ENCODE assay signal across 2 cellular contexts in the genomic region with DNA sequence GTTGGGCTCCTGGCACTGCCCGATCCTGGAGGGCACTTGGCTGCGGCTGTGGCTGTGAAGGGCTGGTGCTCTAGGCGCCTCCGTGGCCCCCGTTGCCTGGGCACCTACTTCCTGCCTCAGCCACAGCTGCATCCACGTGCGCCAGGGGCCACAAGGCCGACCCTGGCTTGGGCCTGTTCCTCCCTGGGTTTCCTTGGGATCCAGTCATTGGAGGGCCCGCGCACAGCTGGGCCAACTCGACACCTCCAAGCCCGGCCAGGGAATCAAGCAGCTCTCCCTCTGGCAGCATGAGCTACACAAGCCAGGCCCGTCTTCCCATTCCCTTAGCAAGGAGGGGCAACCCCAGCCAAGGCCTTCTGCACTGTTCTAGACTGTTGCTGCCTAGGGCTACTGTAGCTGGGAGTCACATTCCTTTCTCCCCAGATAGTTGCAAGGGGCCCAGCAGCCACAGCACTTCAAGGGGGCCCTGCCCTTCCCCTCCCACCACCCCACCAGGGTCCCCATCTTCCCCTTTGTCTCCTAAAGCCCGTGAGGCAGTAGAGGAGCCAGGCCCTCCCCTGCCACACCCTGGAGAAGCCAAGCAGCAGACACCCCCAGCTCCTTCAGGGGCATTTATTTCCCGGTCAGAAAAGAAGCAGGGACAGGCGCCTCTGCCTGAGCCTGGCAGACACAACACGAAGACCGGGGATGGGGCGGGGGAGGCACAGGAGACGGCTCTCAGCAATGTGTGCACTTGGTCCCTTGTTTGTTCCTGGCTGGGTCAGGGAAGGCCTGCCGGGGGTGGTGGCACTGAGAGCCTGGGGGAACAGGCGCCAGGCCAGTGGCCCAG.
TF ChIP-seq lines count a peak whose summit lies in the region.

No MANE protein-coding gene starts in this region.

TF ChIP-seq in A549, 52 proteins besides CTCF, POLR2A, EP300 and RAD21 (continued from another document and continues in another):
- no peak for TF ChIP-seq EHMT2 (IDR thresholded peaks at IDR 0.05; ENCODE audit: low read depth)
- TF ChIP-seq RARB (CRISPR knock-in tag; IDR thresholded peaks at IDR 0.05) = peak; percentile 71
- no peak for TF ChIP-seq NFE2L2 (conservative IDR thresholded peaks at IDR 0.05; ENCODE audit: low read length)
- no peak for TF ChIP-seq RFX5 (IDR thresholded peaks at IDR 0.05)
- TF ChIP-seq, protein P1, sequence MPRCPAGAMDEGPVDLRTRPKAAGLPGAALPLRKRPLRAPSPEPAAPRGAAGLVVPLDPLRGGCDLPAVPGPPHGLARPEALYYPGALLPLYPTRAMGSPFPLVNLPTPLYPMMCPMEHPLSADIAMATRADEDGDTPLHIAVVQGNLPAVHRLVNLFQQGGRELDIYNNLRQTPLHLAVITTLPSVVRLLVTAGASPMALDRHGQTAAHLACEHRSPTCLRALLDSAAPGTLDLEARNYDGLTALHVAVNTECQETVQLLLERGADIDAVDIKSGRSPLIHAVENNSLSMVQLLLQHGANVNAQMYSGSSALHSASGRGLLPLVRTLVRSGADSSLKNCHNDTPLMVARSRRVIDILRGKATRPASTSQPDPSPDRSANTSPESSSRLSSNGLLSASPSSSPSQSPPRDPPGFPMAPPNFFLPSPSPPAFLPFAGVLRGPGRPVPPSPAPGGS (IDR thresholded peaks at IDR 0.05) = peak; percentile 30; the same call in 2 of the 3 replicates
- TF ChIP-seq HDAC2 (IDR thresholded peaks at IDR 0.05) = no peak
- TF ChIP-seq MYC (IDR thresholded peaks at IDR 0.05; ENCODE audit: borderline replicate concordance, low read length) = no peak
- TF ChIP-seq, protein P2, sequence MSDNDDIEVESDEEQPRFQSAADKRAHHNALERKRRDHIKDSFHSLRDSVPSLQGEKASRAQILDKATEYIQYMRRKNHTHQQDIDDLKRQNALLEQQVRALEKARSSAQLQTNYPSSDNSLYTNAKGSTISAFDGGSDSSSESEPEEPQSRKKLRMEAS (IDR thresholded peaks at IDR 0.05) = no peak
- TF ChIP-seq, protein P3, sequence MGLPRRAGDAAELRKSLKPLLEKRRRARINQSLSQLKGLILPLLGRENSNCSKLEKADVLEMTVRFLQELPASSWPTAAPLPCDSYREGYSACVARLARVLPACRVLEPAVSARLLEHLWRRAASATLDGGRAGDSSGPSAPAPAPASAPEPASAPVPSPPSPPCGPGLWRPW (IDR thresholded peaks at IDR 0.05) = no peak
- 0 out of 3 replicates have a peak, but pooled peaks have one; percentile 7 for TF ChIP-seq SMC3 (IDR thresholded peaks at IDR 0.05)
- no peak for TF ChIP-seq KDM5A (IDR thresholded peaks at IDR 0.05)
- TF ChIP-seq JUN (IDR thresholded peaks at IDR 0.05) = peak; percentile 78 to 96; a peak in 3 of 5 replicates
- no peak; the same call in 1 of the 2 replicates for TF ChIP-seq FOSB (CRISPR knock-in tag; IDR thresholded peaks at IDR 0.05)
- TF ChIP-seq, protein P4, sequence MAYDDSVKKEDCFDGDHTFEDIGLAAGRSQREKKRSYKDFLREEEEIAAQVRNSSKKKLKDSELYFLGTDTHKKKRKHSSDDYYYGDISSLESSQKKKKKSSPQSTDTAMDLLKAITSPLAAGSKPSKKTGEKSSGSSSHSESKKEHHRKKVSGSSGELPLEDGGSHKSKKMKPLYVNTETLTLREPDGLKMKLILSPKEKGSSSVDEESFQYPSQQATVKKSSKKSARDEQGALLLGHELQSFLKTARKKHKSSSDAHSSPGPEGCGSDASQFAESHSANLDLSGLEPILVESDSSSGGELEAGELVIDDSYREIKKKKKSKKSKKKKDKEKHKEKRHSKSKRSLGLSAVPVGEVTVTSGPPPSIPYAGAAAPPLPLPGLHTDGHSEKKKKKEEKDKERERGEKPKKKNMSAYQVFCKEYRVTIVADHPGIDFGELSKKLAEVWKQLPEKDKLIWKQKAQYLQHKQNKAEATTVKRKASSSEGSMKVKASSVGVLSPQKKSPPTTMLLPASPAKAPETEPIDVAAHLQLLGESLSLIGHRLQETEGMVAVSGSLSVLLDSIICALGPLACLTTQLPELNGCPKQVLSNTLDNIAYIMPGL (CRISPR knock-in tag; IDR thresholded peaks at IDR 0.05; ENCODE audit: borderline replicate concordance) = peak; percentile 19; the same call in 1 of the 2 replicates
- TF ChIP-seq, protein P5, sequence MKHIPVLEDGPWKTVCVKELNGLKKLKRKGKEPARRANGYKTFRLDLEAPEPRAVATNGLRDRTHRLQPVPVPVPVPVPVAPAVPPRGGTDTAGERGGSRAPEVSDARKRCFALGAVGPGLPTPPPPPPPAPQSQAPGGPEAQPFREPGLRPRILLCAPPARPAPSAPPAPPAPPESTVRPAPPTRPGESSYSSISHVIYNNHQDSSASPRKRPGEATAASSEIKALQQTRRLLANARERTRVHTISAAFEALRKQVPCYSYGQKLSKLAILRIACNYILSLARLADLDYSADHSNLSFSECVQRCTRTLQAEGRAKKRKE (CRISPR knock-in tag; IDR thresholded peaks at IDR 0.05; ENCODE audit: low read depth) = no peak; the same call in 1 of the 2 replicates
- no peak for TF ChIP-seq ZC3H11A (IDR thresholded peaks at IDR 0.05)
- no peak for TF ChIP-seq CHD2 (IDR thresholded peaks at IDR 0.05; ENCODE audit: low read length, partially characterized antibody)
- TF ChIP-seq CEBPB (IDR thresholded peaks at IDR 0.05) = no peak
- TF ChIP-seq FOXS1 (CRISPR knock-in tag; IDR thresholded peaks at IDR 0.05) = no peak
- TF ChIP-seq BHLHE40 (IDR thresholded peaks at IDR 0.05; ENCODE audit: low read depth, low read length) = no peak
- TF ChIP-seq, protein P6, sequence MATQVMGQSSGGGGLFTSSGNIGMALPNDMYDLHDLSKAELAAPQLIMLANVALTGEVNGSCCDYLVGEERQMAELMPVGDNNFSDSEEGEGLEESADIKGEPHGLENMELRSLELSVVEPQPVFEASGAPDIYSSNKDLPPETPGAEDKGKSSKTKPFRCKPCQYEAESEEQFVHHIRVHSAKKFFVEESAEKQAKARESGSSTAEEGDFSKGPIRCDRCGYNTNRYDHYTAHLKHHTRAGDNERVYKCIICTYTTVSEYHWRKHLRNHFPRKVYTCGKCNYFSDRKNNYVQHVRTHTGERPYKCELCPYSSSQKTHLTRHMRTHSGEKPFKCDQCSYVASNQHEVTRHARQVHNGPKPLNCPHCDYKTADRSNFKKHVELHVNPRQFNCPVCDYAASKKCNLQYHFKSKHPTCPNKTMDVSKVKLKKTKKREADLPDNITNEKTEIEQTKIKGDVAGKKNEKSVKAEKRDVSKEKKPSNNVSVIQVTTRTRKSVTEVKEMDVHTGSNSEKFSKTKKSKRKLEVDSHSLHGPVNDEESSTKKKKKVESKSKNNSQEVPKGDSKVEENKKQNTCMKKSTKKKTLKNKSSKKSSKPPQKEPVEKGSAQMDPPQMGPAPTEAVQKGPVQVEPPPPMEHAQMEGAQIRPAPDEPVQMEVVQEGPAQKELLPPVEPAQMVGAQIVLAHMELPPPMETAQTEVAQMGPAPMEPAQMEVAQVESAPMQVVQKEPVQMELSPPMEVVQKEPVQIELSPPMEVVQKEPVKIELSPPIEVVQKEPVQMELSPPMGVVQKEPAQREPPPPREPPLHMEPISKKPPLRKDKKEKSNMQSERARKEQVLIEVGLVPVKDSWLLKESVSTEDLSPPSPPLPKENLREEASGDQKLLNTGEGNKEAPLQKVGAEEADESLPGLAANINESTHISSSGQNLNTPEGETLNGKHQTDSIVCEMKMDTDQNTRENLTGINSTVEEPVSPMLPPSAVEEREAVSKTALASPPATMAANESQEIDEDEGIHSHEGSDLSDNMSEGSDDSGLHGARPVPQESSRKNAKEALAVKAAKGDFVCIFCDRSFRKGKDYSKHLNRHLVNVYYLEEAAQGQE (IDR thresholded peaks at IDR 0.05) = no peak; the same call in 1 of the 2 replicates
- no peak for TF ChIP-seq JUNB (IDR thresholded peaks at IDR 0.05)
- TF ChIP-seq MAZ (IDR thresholded peaks at IDR 0.05; ENCODE audit: borderline replicate concordance, low read depth, low read length) = no peak
- TF ChIP-seq NPAS2 (CRISPR knock-in tag; IDR thresholded peaks at IDR 0.05; ENCODE audit: borderline replicate concordance) = 0 out of 2 replicates have a peak, but pooled peaks have one; percentile 17
- TF ChIP-seq TP53 (CRISPR knock-in tag; IDR thresholded peaks at IDR 0.05) = peak; percentile 96

TF ChIP-seq in H1, 55 proteins besides CTCF, POLR2A, EP300 and RAD21 (continued from another document and continues in another):
- TF ChIP-seq, protein P7, sequence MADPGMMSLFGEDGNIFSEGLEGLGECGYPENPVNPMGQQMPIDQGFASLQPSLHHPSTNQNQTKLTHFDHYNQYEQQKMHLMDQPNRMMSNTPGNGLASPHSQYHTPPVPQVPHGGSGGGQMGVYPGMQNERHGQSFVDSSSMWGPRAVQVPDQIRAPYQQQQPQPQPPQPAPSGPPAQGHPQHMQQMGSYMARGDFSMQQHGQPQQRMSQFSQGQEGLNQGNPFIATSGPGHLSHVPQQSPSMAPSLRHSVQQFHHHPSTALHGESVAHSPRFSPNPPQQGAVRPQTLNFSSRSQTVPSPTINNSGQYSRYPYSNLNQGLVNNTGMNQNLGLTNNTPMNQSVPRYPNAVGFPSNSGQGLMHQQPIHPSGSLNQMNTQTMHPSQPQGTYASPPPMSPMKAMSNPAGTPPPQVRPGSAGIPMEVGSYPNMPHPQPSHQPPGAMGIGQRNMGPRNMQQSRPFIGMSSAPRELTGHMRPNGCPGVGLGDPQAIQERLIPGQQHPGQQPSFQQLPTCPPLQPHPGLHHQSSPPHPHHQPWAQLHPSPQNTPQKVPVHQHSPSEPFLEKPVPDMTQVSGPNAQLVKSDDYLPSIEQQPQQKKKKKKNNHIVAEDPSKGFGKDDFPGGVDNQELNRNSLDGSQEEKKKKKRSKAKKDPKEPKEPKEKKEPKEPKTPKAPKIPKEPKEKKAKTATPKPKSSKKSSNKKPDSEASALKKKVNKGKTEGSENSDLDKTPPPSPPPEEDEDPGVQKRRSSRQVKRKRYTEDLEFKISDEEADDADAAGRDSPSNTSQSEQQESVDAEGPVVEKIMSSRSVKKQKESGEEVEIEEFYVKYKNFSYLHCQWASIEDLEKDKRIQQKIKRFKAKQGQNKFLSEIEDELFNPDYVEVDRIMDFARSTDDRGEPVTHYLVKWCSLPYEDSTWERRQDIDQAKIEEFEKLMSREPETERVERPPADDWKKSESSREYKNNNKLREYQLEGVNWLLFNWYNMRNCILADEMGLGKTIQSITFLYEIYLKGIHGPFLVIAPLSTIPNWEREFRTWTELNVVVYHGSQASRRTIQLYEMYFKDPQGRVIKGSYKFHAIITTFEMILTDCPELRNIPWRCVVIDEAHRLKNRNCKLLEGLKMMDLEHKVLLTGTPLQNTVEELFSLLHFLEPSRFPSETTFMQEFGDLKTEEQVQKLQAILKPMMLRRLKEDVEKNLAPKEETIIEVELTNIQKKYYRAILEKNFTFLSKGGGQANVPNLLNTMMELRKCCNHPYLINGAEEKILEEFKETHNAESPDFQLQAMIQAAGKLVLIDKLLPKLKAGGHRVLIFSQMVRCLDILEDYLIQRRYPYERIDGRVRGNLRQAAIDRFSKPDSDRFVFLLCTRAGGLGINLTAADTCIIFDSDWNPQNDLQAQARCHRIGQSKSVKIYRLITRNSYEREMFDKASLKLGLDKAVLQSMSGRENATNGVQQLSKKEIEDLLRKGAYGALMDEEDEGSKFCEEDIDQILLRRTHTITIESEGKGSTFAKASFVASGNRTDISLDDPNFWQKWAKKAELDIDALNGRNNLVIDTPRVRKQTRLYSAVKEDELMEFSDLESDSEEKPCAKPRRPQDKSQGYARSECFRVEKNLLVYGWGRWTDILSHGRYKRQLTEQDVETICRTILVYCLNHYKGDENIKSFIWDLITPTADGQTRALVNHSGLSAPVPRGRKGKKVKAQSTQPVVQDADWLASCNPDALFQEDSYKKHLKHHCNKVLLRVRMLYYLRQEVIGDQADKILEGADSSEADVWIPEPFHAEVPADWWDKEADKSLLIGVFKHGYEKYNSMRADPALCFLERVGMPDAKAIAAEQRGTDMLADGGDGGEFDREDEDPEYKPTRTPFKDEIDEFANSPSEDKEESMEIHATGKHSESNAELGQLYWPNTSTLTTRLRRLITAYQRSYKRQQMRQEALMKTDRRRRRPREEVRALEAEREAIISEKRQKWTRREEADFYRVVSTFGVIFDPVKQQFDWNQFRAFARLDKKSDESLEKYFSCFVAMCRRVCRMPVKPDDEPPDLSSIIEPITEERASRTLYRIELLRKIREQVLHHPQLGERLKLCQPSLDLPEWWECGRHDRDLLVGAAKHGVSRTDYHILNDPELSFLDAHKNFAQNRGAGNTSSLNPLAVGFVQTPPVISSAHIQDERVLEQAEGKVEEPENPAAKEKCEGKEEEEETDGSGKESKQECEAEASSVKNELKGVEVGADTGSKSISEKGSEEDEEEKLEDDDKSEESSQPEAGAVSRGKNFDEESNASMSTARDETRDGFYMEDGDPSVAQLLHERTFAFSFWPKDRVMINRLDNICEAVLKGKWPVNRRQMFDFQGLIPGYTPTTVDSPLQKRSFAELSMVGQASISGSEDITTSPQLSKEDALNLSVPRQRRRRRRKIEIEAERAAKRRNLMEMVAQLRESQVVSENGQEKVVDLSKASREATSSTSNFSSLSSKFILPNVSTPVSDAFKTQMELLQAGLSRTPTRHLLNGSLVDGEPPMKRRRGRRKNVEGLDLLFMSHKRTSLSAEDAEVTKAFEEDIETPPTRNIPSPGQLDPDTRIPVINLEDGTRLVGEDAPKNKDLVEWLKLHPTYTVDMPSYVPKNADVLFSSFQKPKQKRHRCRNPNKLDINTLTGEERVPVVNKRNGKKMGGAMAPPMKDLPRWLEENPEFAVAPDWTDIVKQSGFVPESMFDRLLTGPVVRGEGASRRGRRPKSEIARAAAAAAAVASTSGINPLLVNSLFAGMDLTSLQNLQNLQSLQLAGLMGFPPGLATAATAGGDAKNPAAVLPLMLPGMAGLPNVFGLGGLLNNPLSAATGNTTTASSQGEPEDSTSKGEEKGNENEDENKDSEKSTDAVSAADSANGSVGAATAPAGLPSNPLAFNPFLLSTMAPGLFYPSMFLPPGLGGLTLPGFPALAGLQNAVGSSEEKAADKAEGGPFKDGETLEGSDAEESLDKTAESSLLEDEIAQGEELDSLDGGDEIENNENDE (IDR thresholded peaks at IDR 0.05; ENCODE audit: insufficient replicate concordance, low read length) = no peak
- TF ChIP-seq POLR2AphosphoS5 (IDR thresholded peaks at IDR 0.05; ENCODE audit: low read depth, low read length) (peak; percentile 50), CEBPB (IDR thresholded peaks at IDR 0.05; ENCODE audit: low read depth, low read length) (no peak), RXRA (IDR thresholded peaks at IDR 0.05; ENCODE audit: insufficient read depth, low read depth, low read length) (no peak), GABPA (IDR thresholded peaks at IDR 0.05; ENCODE audit: borderline replicate concordance, insufficient read depth, low read length) (0 out of 2 replicates have a peak, but pooled peaks have one; percentile 31), SP4 (IDR thresholded peaks at IDR 0.05; ENCODE audit: low read length) (no peak), RNF2 (IDR thresholded peaks at IDR 0.05; ENCODE audit: borderline replicate concordance, low read depth, low read length, missing control alignments, poor library complexity, severe bottlenecking) (no peak), TBP (IDR thresholded peaks at IDR 0.05; ENCODE audit: low read depth, low read length) (no peak), BRCA1 (IDR thresholded peaks at IDR 0.05; ENCODE audit: low read depth, low read length) (no peak), SRF (IDR thresholded peaks at IDR 0.05; ENCODE audit: low read depth, low read length) (no peak), CHD2 (IDR thresholded peaks at IDR 0.05; ENCODE audit: low read length) (0 out of 2 replicates have a peak, but pooled peaks have one; percentile 25)
- TF ChIP-seq, protein P8, sequence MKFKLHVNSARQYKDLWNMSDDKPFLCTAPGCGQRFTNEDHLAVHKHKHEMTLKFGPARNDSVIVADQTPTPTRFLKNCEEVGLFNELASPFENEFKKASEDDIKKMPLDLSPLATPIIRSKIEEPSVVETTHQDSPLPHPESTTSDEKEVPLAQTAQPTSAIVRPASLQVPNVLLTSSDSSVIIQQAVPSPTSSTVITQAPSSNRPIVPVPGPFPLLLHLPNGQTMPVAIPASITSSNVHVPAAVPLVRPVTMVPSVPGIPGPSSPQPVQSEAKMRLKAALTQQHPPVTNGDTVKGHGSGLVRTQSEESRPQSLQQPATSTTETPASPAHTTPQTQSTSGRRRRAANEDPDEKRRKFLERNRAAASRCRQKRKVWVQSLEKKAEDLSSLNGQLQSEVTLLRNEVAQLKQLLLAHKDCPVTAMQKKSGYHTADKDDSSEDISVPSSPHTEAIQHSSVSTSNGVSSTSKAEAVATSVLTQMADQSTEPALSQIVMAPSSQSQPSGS (IDR thresholded peaks at IDR 0.05; ENCODE audit: low read length) = no peak
